ENCODE assay signal across 9 cellular contexts in genomic region chr9:13427587-13427986, GRCh38.
DNase-seq lines count a peak whose midpoint lies in the region; ATAC-seq and TF ChIP-seq lines count a peak whose summit lies in the region.
"Had no signal": no experiment of that assay in that cellular context is flagged by ENCODE, and none has a peak within 500 bp of the region (broad histone marks: within the 10 kb centered on the region; RNA-seq: fewer than 3 reads in every experiment).

No MANE protein-coding gene starts in this region.

- intact Hi-C loops in CD14-positive monocyte (cut with micrococcal nuclease), result loop anchor here (5.0 kb wide), 1 partner anchor 925 kb away; no protein-coding TSS in a partner anchor
- intact Hi-C loops in HCT116 (cut with micrococcal nuclease), result loop anchor here (1.0 to 10.0 kb wide), 4 partner anchors 393 to 1340 kb away; no protein-coding TSS in a partner anchor

- no peak overlapping the region for H2AFZ ChIP-seq in HCT116 (ENCODE audit: low read depth, low read length, poor library complexity, severe bottlenecking)

- H3K79me2 ChIP-seq in HCT116 (ENCODE audit: insufficient read depth, low read length), result no peaks in the 10 kb centered on the region

- H3K36me3 ChIP-seq in HCT116 (ENCODE audit: control insufficient read depth in 1 of 2, insufficient read depth in 2 of 2, low read length in 2 of 2), result no peaks in the 10 kb centered on the region

- no peaks in the 10 kb centered on the region for H3K4me1 Mint-ChIP-seq in CD14-positive monocyte
- H3K4me1 Mint-ChIP-seq in activated naive CD4-positive, alpha-beta T cell treated with anti-CD3 and anti-CD28 coated beads, Interleukin-2, amount 10 ng/mL, durations not matched to agents 7 days and 5 days, result no peaks in the 10 kb centered on the region

- no peaks in the 10 kb centered on the region for H3K9me3 ChIP-seq in HCT116 (ENCODE audit: control insufficient read depth in 1 of 2, insufficient read depth in 1 of 2, low read depth in 1 of 2, low read length in 2 of 2)

- peaks cover 1 to 3% (median 2%) of the 10 kb centered on the region in 3 donors for H3K27me3 Mint-ChIP-seq in CD14-positive monocyte (ENCODE audit: low read depth in 3 of 3)
- H3K27me3 Mint-ChIP-seq in activated naive CD4-positive, alpha-beta T cell treated with anti-CD3 and anti-CD28 coated beads, Interleukin-2, amount 10 ng/mL, durations not matched to agents 7 days and 5 days, result no peaks in the 10 kb centered on the region

- H3K27me3 ChIP-seq in HCT116 (ENCODE audit: insufficient read depth, low read length), result no peaks in the 10 kb centered on the region

- no peaks in the 10 kb centered on the region for H3K36me3 Mint-ChIP-seq in CD14-positive monocyte
- no peaks in the 10 kb centered on the region for H3K36me3 Mint-ChIP-seq in activated naive CD4-positive, alpha-beta T cell treated with anti-CD3 and anti-CD28 coated beads, Interleukin-2, amount 10 ng/mL, durations not matched to agents 7 days and 5 days

- H3K9me3 Mint-ChIP-seq in CD14-positive monocyte, result no peaks in the 10 kb centered on the region
- H3K9me3 Mint-ChIP-seq in activated naive CD4-positive, alpha-beta T cell treated with anti-CD3 and anti-CD28 coated beads, Interleukin-2, amount 10 ng/mL, durations not matched to agents 7 days and 5 days, result no peaks in the 10 kb centered on the region

- POLR2A ChIA-PET in HCT116 (lab: Charles Lee) (no interaction called here), HEK293T (lab: Yijun Ruan, JAX) (no interaction called here)

- no peaks in the 10 kb centered on the region for H4K20me1 ChIP-seq in HCT116 (ENCODE audit: insufficient read depth)

- RAD21 ChIA-PET in HCT116 (lab: Charles Lee; ENCODE audit: low non-redundant PET in 1 of 2, low total read pairs in 2 of 2, uncharacterized antibody in 2 of 2, unreplicated experiment in 2 of 2), result interaction anchor here in 1 of 2 experiments (0.7 to 1.5 kb wide), 3 partner anchors 927 to 1341 kb away, joined by 3 to 5 read pairs (median 3); no protein-coding TSS in a partner anchor

- no peak for DNase-seq in CD14-positive monocyte (ENCODE audit: low spot score)
- DNase-seq in HCT116 (ENCODE audit: low read depth, low spot score), result no peak
- DNase-seq in NCI-H82 (lab: John Stamatoyannopoulos, UW), result peak; percentile 66
- peak; percentile 40 for DNase-seq in dedifferentiated amniotic fluid mesenchymal stem cell (ENCODE audit: extremely low spot score)
- peak; percentile 87 for DNase-seq in medulla oblongata (ENCODE audit: extremely low spot score)
- no peak for DNase-seq in activated naive CD4-positive, alpha-beta T cell treated with anti-CD3 and anti-CD28 coated beads, Interleukin-2, amount 10 ng/mL, durations not matched to agents 7 days and 5 days
- DNase-seq in HEK293T (ENCODE audit: extremely low spot score), result no peak

- ATAC-seq in HCT116 (no peak), GM21381 (IDR thresholded peaks at IDR 0.05; ENCODE audit: unreplicated experiment) (no peak)

- H3K27ac Mint-ChIP-seq in CD14-positive monocyte, result no peak overlapping the region
- H3K27ac Mint-ChIP-seq in activated naive CD4-positive, alpha-beta T cell treated with anti-CD3 and anti-CD28 coated beads, Interleukin-2, amount 10 ng/mL, durations not matched to agents 7 days and 5 days, result no peak overlapping the region

- no peaks in the 10 kb centered on the region for H3K4me1 ChIP-seq in HCT116 (ENCODE audit: control insufficient read depth in 1 of 2, insufficient read depth in 2 of 2, low read length in 2 of 2)

- no peak overlapping the region for H3K4me2 ChIP-seq in HCT116 (ENCODE audit: low read length)

- TF ChIP-seq CTCF in CD14-positive monocyte (IDR thresholded peaks at IDR 0.05), result peak; percentile 77
- TF ChIP-seq CTCF in HCT116 (IDR thresholded peaks at IDR 0.05 in 2 of 3, conservative IDR thresholded peaks at IDR 0.05 in 1 of 3; ENCODE audit: borderline replicate concordance in 1 of 3, insufficient read depth in 1 of 3, low read depth in 2 of 3, low read length in 2 of 3), result peak; percentile 33 to 69 (median 47); a peak in 5 of 6 replicates

- no peak for TF ChIP-seq POLR2A in HCT116 (IDR thresholded peaks at IDR 0.05; ENCODE audit: borderline replicate concordance, extremely low read depth, insufficient read depth, insufficient read length)

- no peak overlapping the region for H3K27ac ChIP-seq in HCT116 (ENCODE audit: low read depth, low read length)
- H3K27ac ChIP-seq: HL-60 had no signal

- H3K9me2 ChIP-seq in HCT116 (ENCODE audit: insufficient read depth), result no peaks in the 10 kb centered on the region

- no peak overlapping the region for H3K4me3 Mint-ChIP-seq in CD14-positive monocyte
- H3K4me3 Mint-ChIP-seq in activated naive CD4-positive, alpha-beta T cell treated with anti-CD3 and anti-CD28 coated beads, Interleukin-2, amount 10 ng/mL, durations not matched to agents 7 days and 5 days, result no peak overlapping the region

- no peak overlapping the region for H3K4me3 ChIP-seq in HCT116 (replicated peaks in 1 of 2; ENCODE audit: low read depth in 1 of 2, low read length in 2 of 2)

- BruUV-seq in HCT116 (replicated peaks; lab: Mats Ljungman, UMichigan), result no TSS peak

- CTCF ChIA-PET in HCT116 (lab: Charles Lee), result interaction anchor here (1.0 to 3.5 kb wide), 13 partner anchors 9 to 1341 kb away, joined by 3 to 45 read pairs (median 5); no protein-coding TSS in a partner anchor
- CTCF ChIA-PET in activated naive CD4-positive, alpha-beta T cell treated with anti-CD3 and anti-CD28 coated beads, Interleukin-2, amount 10 ng/mL, durations not matched to agents 7 days and 5 days (lab: Charles Lee), result interaction anchor here (0.6 to 3.3 kb wide), 11 partner anchors 9 to 1342 kb away, joined by 3 to 31 read pairs (median 4); no protein-coding TSS in a partner anchor
- CTCF ChIA-PET in HEK293T (lab: Yijun Ruan, JAX), result interaction anchor here (1.4 kb wide), 1 partner anchor 16 kb away, joined by 7 read pairs; no protein-coding TSS in a partner anchor

- no peak overlapping the region for H3K9ac ChIP-seq in HCT116 (ENCODE audit: low read length)

- TF ChIP-seq RAD21 in HCT116 (IDR thresholded peaks at IDR 0.05; ENCODE audit: low read depth), result peak; percentile 62

TF ChIP-seq in HCT116, 20 proteins besides CTCF, POLR2A, EP300 and RAD21 (continues in another document):
- TF ChIP-seq, protein P1, sequence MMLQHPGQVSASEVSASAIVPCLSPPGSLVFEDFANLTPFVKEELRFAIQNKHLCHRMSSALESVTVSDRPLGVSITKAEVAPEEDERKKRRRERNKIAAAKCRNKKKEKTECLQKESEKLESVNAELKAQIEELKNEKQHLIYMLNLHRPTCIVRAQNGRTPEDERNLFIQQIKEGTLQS (IDR thresholded peaks at IDR 0.05), result no peak
- TF ChIP-seq MAX (IDR thresholded peaks at IDR 0.05) (no peak), CEBPB (IDR thresholded peaks at IDR 0.05; ENCODE audit: low read depth) (no peak), CBX3 (IDR thresholded peaks at IDR 0.05; ENCODE audit: low read depth) (no peak), SP1 (IDR thresholded peaks at IDR 0.05; ENCODE audit: low read depth) (no peak), ZBTB33 (IDR thresholded peaks at IDR 0.05; ENCODE audit: extremely low read depth, insufficient replicate concordance, low read length) (no peak)

TF ChIP-seq in HEK293T, 16 proteins besides CTCF, POLR2A, EP300 and RAD21:
- TF ChIP-seq SP1 (IDR thresholded peaks at IDR 0.05) (no peak), SUZ12 (IDR thresholded peaks at IDR 0.05) (no peak), FOXM1 (IDR thresholded peaks at IDR 0.05; ENCODE audit: borderline replicate concordance) (no peak), BHLHE40 (IDR thresholded peaks at IDR 0.05; ENCODE audit: borderline replicate concordance) (no peak), CTBP1 (IDR thresholded peaks at IDR 0.05; ENCODE audit: borderline replicate concordance) (no peak), L3MBTL2 (conservative IDR thresholded peaks at IDR 0.05) (no peak), ARNT (IDR thresholded peaks at IDR 0.05) (no peak), LEF1 (IDR thresholded peaks at IDR 0.05; ENCODE audit: borderline replicate concordance) (no peak), FOXA1 (IDR thresholded peaks at IDR 0.05) (no peak), TARDBP (IDR thresholded peaks at IDR 0.05) (no peak), HDGF (IDR thresholded peaks at IDR 0.05; ENCODE audit: borderline replicate concordance) (no peak), NFRKB (IDR thresholded peaks at IDR 0.05) (no peak), ZNF384 (IDR thresholded peaks at IDR 0.05) (no peak), FOXK2 (IDR thresholded peaks at IDR 0.05) (no peak), ELF4 (IDR thresholded peaks at IDR 0.05) (no peak)

Comparison
In these comparisons a context has a peak if more than half of its experiments do, and no peak if none do; other contexts are left out.
1. DNase-seq: peak in NCI-H82 (single experiment), dedifferentiated amniotic fluid mesenchymal stem cell (single experiment) and medulla oblongata (single experiment); none in CD14-positive monocyte (single experiment), HCT116 (single experiment), activated naive CD4-positive, alpha-beta T cell treated with anti-CD3 and anti-CD28 coated beads, Interleukin-2, amount 10 ng/mL, durations not matched to agents 7 days and 5 days (single experiment) and HEK293T (single experiment).